In genomic region chr4:84753318-84753972, GRCh38 we compare ENCODE assay signal across 18 cellular contexts.
DNase-seq lines count a peak whose midpoint lies in the region; ATAC-seq and TF ChIP-seq lines count a peak whose summit lies in the region.
"Had no signal": no experiment of that assay in that cellular context is flagged by ENCODE, and none has a peak within 500 bp of the region (broad histone marks: within the 10 kb centered on the region; RNA-seq: fewer than 3 reads in every experiment).

No MANE protein-coding gene starts in this region.

- 13 to 24% (median 17%) methylated on average over 7 of the region's 7 CpGs for WGBS in spleen, 5 donors
- WGBS in hepatocyte (ENCODE audit: low lambda C conversion rate, missing lambda C conversion rate) = 91% methylated on average over 7 of the region's 7 CpGs

- no peak for TF ChIP-seq POLR2A in spleen (IDR thresholded peaks at IDR 0.05)

- H3K79me2 ChIP-seq in hepatocyte = no peaks in the 10 kb centered on the region

- no peaks in the 10 kb centered on the region for H3K27me3 ChIP-seq in spleen (replicated peaks in 1 of 7)
- H3K27me3 ChIP-seq in hepatocyte = no peaks in the 10 kb centered on the region
- H3K27me3 ChIP-seq: colonic mucosa, foreskin keratinocyte had no signal

- H3K4me1 ChIP-seq in spleen = peaks cover 7 to 40% (median 18%) of the 10 kb centered on the region in 6 donors
- no peaks in the 10 kb centered on the region for H3K4me1 ChIP-seq in hepatocyte (ENCODE audit: insufficient read depth)
- H3K4me1 ChIP-seq: colonic mucosa, foreskin keratinocyte, prostate gland had no signal

- peak overlapping the region in 7 of 8 donors; percentile 58 to 89 (median 69) for H3K27ac ChIP-seq in spleen
- H3K27ac ChIP-seq in hepatocyte = no peak overlapping the region
- H3K27ac ChIP-seq: colonic mucosa, foreskin keratinocyte, prostate gland had no signal

- no peak overlapping the region for H3K4me2 ChIP-seq in hepatocyte

- ATAC-seq in left ventricle myocardium superior (peak; percentile 50), HG03565 (IDR thresholded peaks at IDR 0.05; ENCODE audit: unreplicated experiment) (no peak)
- ATAC-seq: foreskin keratinocyte, natural killer cell, T-helper 17 cell had no signal

- no peak overlapping the region for H2AFZ ChIP-seq in hepatocyte

- H3K9me3 ChIP-seq in spleen (no peaks in the 10 kb centered on the region), hepatocyte (ENCODE audit: low read depth) (no peaks in the 10 kb centered on the region)
- H3K9me3 ChIP-seq: colonic mucosa, prostate gland had no signal

- no peaks in the 10 kb centered on the region for H3K9me2 ChIP-seq in hepatocyte (replicated peaks; ENCODE audit: insufficient read depth)

- H3K36me3 ChIP-seq in spleen = peaks cover 0 to 58% (median 6%) of the 10 kb centered on the region in 6 donors
- no peaks in the 10 kb centered on the region for H3K36me3 ChIP-seq in hepatocyte (replicated peaks; ENCODE audit: insufficient read depth, low read depth)
- H3K36me3 ChIP-seq: colonic mucosa, prostate gland had no signal

- no peak for TF ChIP-seq CTCF in spleen (IDR thresholded peaks at IDR 0.05 in 8 of 11, conservative IDR thresholded peaks at IDR 0.05 in 3 of 11)
- TF ChIP-seq CTCF in hepatocyte (IDR thresholded peaks at IDR 0.05; ENCODE audit: poor library complexity) = no peak

- no peaks in the 10 kb centered on the region for H4K20me1 ChIP-seq in hepatocyte (ENCODE audit: insufficient read depth, poor library complexity, severe bottlenecking)

- intact Hi-C loops in left ventricle myocardium superior (cut with micrococcal nuclease) = no loop called here
- intact Hi-C loops in spleen (cut with DNase I; ENCODE audit: low total_unique reads) = no loop called here

- DNase-seq in Kasumi-1 (lab: John Stamatoyannopoulos, UW) (peak; percentile 77 to 84), SKM-1 (lab: John Stamatoyannopoulos, UW; ENCODE audit: unreplicated experiment) (peak; percentile 86), left ventricle myocardium superior (no peak), spleen (no peak), hepatocyte (ENCODE audit: low spot score) (no peak), HUDEP-2 (lab: John Stamatoyannopoulos, UW; ENCODE audit: unreplicated experiment in 76 of 76) (no peak)
- DNase-seq: activated T-cell treated with anti-CD3 and anti-CD28 coated beads, Interleukin-2, amount 50 U/mL, for 48 hours; colonic mucosa; DMS 273 treated with DMSO at 0.1 percent for 48 hours; foreskin keratinocyte; HFFc6; natural killer cell; NCI-H1930; NCI-H446; SHP77; T-helper 17 cell had no signal

- peak overlapping the region in 1 of 8 donors; percentile 31 for H3K4me3 ChIP-seq in spleen
- no peak overlapping the region for H3K4me3 ChIP-seq in hepatocyte
- H3K4me3 ChIP-seq: colonic mucosa, prostate gland had no signal

Comparison
In these comparisons a context has a peak if more than half of its experiments do, and no peak if none do; other contexts are left out.
1. DNase-seq: peak in Kasumi-1 (2 of 2) and SKM-1 (single experiment); none in left ventricle myocardium superior (single experiment), spleen (single experiment), hepatocyte (single experiment) and HUDEP-2 (0 of 76).